ENCODE assay signal across 1 cellular context in genomic region chr12:2004113-2004929, GRCh38.
TF ChIP-seq lines count a peak whose summit lies in the region.

Gene DCP1B, minus strand, starts transcription at chr12:2004457. Its CDS starts 26 bp downstream, at chr12:2004431.

TF ChIP-seq in HEK293, 187 proteins besides CTCF, POLR2A, EP300 and RAD21 (continued from another document and continues in another):
- TF ChIP-seq KLF9 (tag by site-specific recombination; IDR thresholded peaks at IDR 0.05; ENCODE audit: low read depth): peak; percentile 93
- TF ChIP-seq ZSCAN30 (tag by site-specific recombination; IDR thresholded peaks at IDR 0.05): no peak
- TF ChIP-seq ZNF571 (tag by site-specific recombination; IDR thresholded peaks at IDR 0.05): no peak
- TF ChIP-seq PRDM1 (tag by site-specific recombination; IDR thresholded peaks at IDR 0.05): no peak
- peak; percentile 57; the same call in 1 of the 2 replicates for TF ChIP-seq ZFP69B (tag by site-specific recombination; IDR thresholded peaks at IDR 0.05)
- TF ChIP-seq ZXDB (tag by site-specific recombination; IDR thresholded peaks at IDR 0.05): peak; percentile 95
- TF ChIP-seq ZNF426 (tag by site-specific recombination; IDR thresholded peaks at IDR 0.05): no peak
- no peak for TF ChIP-seq ZNF624 (tag by site-specific recombination; IDR thresholded peaks at IDR 0.05)
- peak; percentile 11; the same call in 1 of the 2 replicates for TF ChIP-seq OVOL3 (tag by site-specific recombination; IDR thresholded peaks at IDR 0.05)
- no peak for TF ChIP-seq ZNF174 (tag by site-specific recombination; IDR thresholded peaks at IDR 0.05)
- peak; percentile 75; the same call in 1 of the 2 replicates for TF ChIP-seq ZNF561 (tag by site-specific recombination; IDR thresholded peaks at IDR 0.05; ENCODE audit: borderline replicate concordance)
- TF ChIP-seq BCL11B (tag by site-specific recombination; IDR thresholded peaks at IDR 0.05; ENCODE audit: low read depth): no peak; the same call in 1 of the 2 replicates
- TF ChIP-seq ZNF214 (tag by site-specific recombination; IDR thresholded peaks at IDR 0.05; ENCODE audit: borderline replicate concordance): no peak
- peak; percentile 84 for TF ChIP-seq ZBTB20 (tag by site-specific recombination; IDR thresholded peaks at IDR 0.05)
- TF ChIP-seq ZNF510 (tag by site-specific recombination; IDR thresholded peaks at IDR 0.05; ENCODE audit: insufficient replicate concordance): no peak
- peak; percentile 61 for TF ChIP-seq ZBTB26 (tag by site-specific recombination; optimal IDR thresholded peaks at IDR 0.05)
- TF ChIP-seq ZNF48 (tag by site-specific recombination; IDR thresholded peaks at IDR 0.05): no peak
- TF ChIP-seq MYNN (tag by site-specific recombination; IDR thresholded peaks at IDR 0.05; ENCODE audit: borderline replicate concordance): no peak; the same call in 1 of the 2 replicates
- TF ChIP-seq GLIS1 (tag by site-specific recombination; IDR thresholded peaks at IDR 0.05): peak; percentile 96
- TF ChIP-seq ATF2 (tag by site-specific recombination; IDR thresholded peaks at IDR 0.05; ENCODE audit: low read depth): no peak
- TF ChIP-seq ZEB2 (tag by site-specific recombination; IDR thresholded peaks at IDR 0.05): peak; percentile 95
- TF ChIP-seq ZBTB11 (tag by site-specific recombination; conservative IDR thresholded peaks at IDR 0.05; ENCODE audit: low read depth): peak; percentile 46
- TF ChIP-seq ZNF664 (tag by site-specific recombination; IDR thresholded peaks at IDR 0.05): no peak
- no peak for TF ChIP-seq ZNF175 (tag by site-specific recombination; IDR thresholded peaks at IDR 0.05)
- peak; percentile 47; the same call in 1 of the 2 replicates for TF ChIP-seq REST (tag by site-specific recombination; IDR thresholded peaks at IDR 0.05)
- TF ChIP-seq ZNF707 (tag by site-specific recombination; IDR thresholded peaks at IDR 0.05): no peak; the same call in 1 of the 2 replicates
- 0 out of 2 replicates have a peak, but pooled peaks have one; percentile 77 for TF ChIP-seq ZSCAN23 (tag by site-specific recombination; IDR thresholded peaks at IDR 0.05)
- TF ChIP-seq ZNF248 (tag by site-specific recombination; IDR thresholded peaks at IDR 0.05): no peak
- peak; percentile 69 for TF ChIP-seq SP2 (tag by site-specific recombination; IDR thresholded peaks at IDR 0.05)
- no peak for TF ChIP-seq ZNF114 (tag by site-specific recombination; IDR thresholded peaks at IDR 0.05)
- peak; percentile 97 for TF ChIP-seq ZNF518A (tag by site-specific recombination; conservative IDR thresholded peaks at IDR 0.05; ENCODE audit: low read depth)
- no peak for TF ChIP-seq ZNF514 (tag by site-specific recombination; IDR thresholded peaks at IDR 0.05)
- TF ChIP-seq GFI1B (tag by site-specific recombination; IDR thresholded peaks at IDR 0.05): 0 out of 2 replicates have a peak, but pooled peaks have one; percentile 8
- TF ChIP-seq SCRT2 (tag by site-specific recombination; IDR thresholded peaks at IDR 0.05): peak; percentile 57
- peak; percentile 91 for TF ChIP-seq IKZF3 (tag by site-specific recombination; IDR thresholded peaks at IDR 0.05)
- TF ChIP-seq ZNF658 (tag by site-specific recombination; IDR thresholded peaks at IDR 0.05): no peak
- TF ChIP-seq ZNF350 (tag by site-specific recombination; IDR thresholded peaks at IDR 0.05): no peak
- no peak for TF ChIP-seq FEZF1 (tag by site-specific recombination; IDR thresholded peaks at IDR 0.05)
- TF ChIP-seq ZNF610 (tag by site-specific recombination; IDR thresholded peaks at IDR 0.05; ENCODE audit: borderline replicate concordance): peak; percentile 66
- TF ChIP-seq ZNF169 (tag by site-specific recombination; IDR thresholded peaks at IDR 0.05): no peak
- peak; percentile 78 for TF ChIP-seq ZBTB48 (tag by site-specific recombination; IDR thresholded peaks at IDR 0.05)
- no peak for TF ChIP-seq ZNF776 (tag by site-specific recombination; IDR thresholded peaks at IDR 0.05; ENCODE audit: borderline replicate concordance)
- TF ChIP-seq ZSCAN5A (tag by site-specific recombination; IDR thresholded peaks at IDR 0.05): 0 out of 2 replicates have a peak, but pooled peaks have one; percentile 43
- peak; percentile 91 for TF ChIP-seq ZBTB10 (tag by site-specific recombination; IDR thresholded peaks at IDR 0.05)
